12 cellular contexts compared by ENCODE assay signal in the genomic region with DNA sequence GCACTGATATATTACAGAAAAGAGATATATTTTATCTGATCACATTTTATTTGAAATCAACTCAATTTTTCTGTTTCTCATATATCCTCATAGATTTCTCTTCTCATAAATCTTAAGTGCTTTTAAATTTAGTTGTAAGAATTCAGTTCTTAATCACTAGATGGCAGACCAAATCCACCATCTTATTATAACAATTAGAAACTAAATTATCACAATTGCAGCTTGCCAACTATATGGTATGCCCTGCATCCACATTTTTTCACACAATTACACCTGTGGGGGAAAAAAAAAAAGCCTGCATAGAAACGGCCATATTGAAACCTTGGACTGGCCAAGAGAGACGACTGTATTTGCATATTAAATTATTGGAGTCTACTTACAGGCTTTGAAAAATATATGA.
A peak's percentile ranks its signal among the peaks of the same experiment; 100 is the strongest.
DNase-seq lines count a peak whose midpoint lies in the region; ATAC-seq, FAIRE-seq and TF ChIP-seq lines count a peak whose summit lies in the region.
"Had no signal": no experiment of that assay in that cellular context is flagged by ENCODE, and none has a peak within 500 bp of the region (broad histone marks: within the 10 kb centered on the region; RNA-seq: fewer than 3 reads in every experiment).

No MANE protein-coding gene starts in this region.

- FAIRE-seq in RCC 7860 (lab: Jason Lieb, UNC) = peak; percentile 67

- no peaks in the 10 kb centered on the region for H3K9me3 Mint-ChIP-seq in activated CD8-positive, alpha-beta T cell treated with anti-CD3 and anti-CD28 coated beads for 36 hours
- no peaks in the 10 kb centered on the region for H3K9me3 Mint-ChIP-seq in activated CD8-positive, alpha-beta T cell treated with anti-CD3 and anti-CD28 coated beads, Interleukin-2, amount 10 ng/mL, durations not matched to agents 7 days and 5 days (ENCODE audit: insufficient read depth)
- H3K9me3 Mint-ChIP-seq in activated CD8-positive, alpha-beta memory T cell treated with anti-CD3 and anti-CD28 coated beads, Interleukin-2, amount 10 ng/mL, durations not matched to agents 7 days and 5 days (ENCODE audit: low read depth) = no peaks in the 10 kb centered on the region
- H3K9me3 Mint-ChIP-seq: activated naive CD4-positive, alpha-beta T cell treated with anti-CD3 and anti-CD28 coated beads, Interleukin-2, amount 50 U/mL, for 24 hours had no signal

- ATAC-seq in activated CD8-positive, alpha-beta T cell treated with anti-CD3 and anti-CD28 coated beads for 36 hours = no peak
- no peak for ATAC-seq in activated CD8-positive, alpha-beta T cell treated with anti-CD3 and anti-CD28 coated beads, Interleukin-2, amount 10 ng/mL, durations not matched to agents 7 days and 5 days
- ATAC-seq in activated CD8-positive, alpha-beta memory T cell treated with anti-CD3 and anti-CD28 coated beads, Interleukin-2, amount 10 ng/mL, durations not matched to agents 7 days and 5 days = no peak
- ATAC-seq: activated CD4-positive, alpha-beta T cell treated with anti-CD3 and anti-CD28 coated beads for 36 hours had no signal

- no peaks in the 10 kb centered on the region for H3K36me3 Mint-ChIP-seq in activated CD8-positive, alpha-beta T cell treated with anti-CD3 and anti-CD28 coated beads for 36 hours (ENCODE audit: low read depth)
- no peaks in the 10 kb centered on the region for H3K36me3 Mint-ChIP-seq in activated CD8-positive, alpha-beta T cell treated with anti-CD3 and anti-CD28 coated beads, Interleukin-2, amount 10 ng/mL, durations not matched to agents 7 days and 5 days (ENCODE audit: low read depth)
- H3K36me3 Mint-ChIP-seq in activated CD8-positive, alpha-beta memory T cell treated with anti-CD3 and anti-CD28 coated beads, Interleukin-2, amount 10 ng/mL, durations not matched to agents 7 days and 5 days = no peaks in the 10 kb centered on the region
- H3K36me3 Mint-ChIP-seq: activated naive CD4-positive, alpha-beta T cell treated with anti-CD3 and anti-CD28 coated beads, Interleukin-2, amount 50 U/mL, for 24 hours had no signal

- no peaks in the 10 kb centered on the region for H3K27me3 Mint-ChIP-seq in activated CD8-positive, alpha-beta T cell treated with anti-CD3 and anti-CD28 coated beads for 36 hours
- H3K27me3 Mint-ChIP-seq in activated CD8-positive, alpha-beta T cell treated with anti-CD3 and anti-CD28 coated beads, Interleukin-2, amount 10 ng/mL, durations not matched to agents 7 days and 5 days (ENCODE audit: low read depth) = no peaks in the 10 kb centered on the region
- peaks cover 3% of the 10 kb centered on the region for H3K27me3 Mint-ChIP-seq in activated CD8-positive, alpha-beta memory T cell treated with anti-CD3 and anti-CD28 coated beads, Interleukin-2, amount 10 ng/mL, durations not matched to agents 7 days and 5 days
- H3K27me3 Mint-ChIP-seq: activated naive CD4-positive, alpha-beta T cell treated with anti-CD3 and anti-CD28 coated beads, Interleukin-2, amount 50 U/mL, for 24 hours had no signal

- no peaks in the 10 kb centered on the region for H3K36me3 ChIP-seq in ovary

- no peaks in the 10 kb centered on the region for H3K9me3 ChIP-seq in ovary
- H3K9me3 ChIP-seq: MG63 had no signal

- intact Hi-C loops in activated CD8-positive, alpha-beta T cell treated with anti-CD3 and anti-CD28 coated beads for 36 hours (cut with micrococcal nuclease) = loop anchor here (5.0 kb wide), 1 partner anchor 172 kb away; no protein-coding TSS in a partner anchor
- intact Hi-C loops in ovary (cut with DNase I) = loop anchor here in 2 of 4 donors (10.0 kb wide), 2 partner anchors 50 to 170 kb away; no protein-coding TSS in a partner anchor

- no peak overlapping the region for H3K27ac ChIP-seq in ovary

- H3K4me1 ChIP-seq in ovary (ENCODE audit: insufficient read depth) = peaks cover 3% of the 10 kb centered on the region

- CTCF ChIA-PET in activated CD8-positive, alpha-beta T cell treated with anti-CD3 and anti-CD28 coated beads for 36 hours (lab: Charles Lee) = interaction anchor here (0.6 to 4.5 kb wide), 8 partner anchors 21 to 319 kb away, joined by 3 to 33 read pairs (median 4); no protein-coding TSS in a partner anchor
- CTCF ChIA-PET in activated CD8-positive, alpha-beta T cell treated with anti-CD3 and anti-CD28 coated beads, Interleukin-2, amount 10 ng/mL, durations not matched to agents 7 days and 5 days (lab: Charles Lee) = interaction anchor here (1.0 to 1.6 kb wide), 4 partner anchors 28 to 297 kb away, joined by 3 to 12 read pairs (median 4); no protein-coding TSS in a partner anchor
- CTCF ChIA-PET in activated CD8-positive, alpha-beta memory T cell treated with anti-CD3 and anti-CD28 coated beads, Interleukin-2, amount 10 ng/mL, durations not matched to agents 7 days and 5 days (lab: Charles Lee) = no interaction called here

- WGBS in ovary, 3 donors = 15 to 18% (median 17%) methylated on average over 2 of the region's 2 CpGs

- H3K27ac Mint-ChIP-seq in activated CD8-positive, alpha-beta T cell treated with anti-CD3 and anti-CD28 coated beads for 36 hours = no peak overlapping the region
- H3K27ac Mint-ChIP-seq in activated CD8-positive, alpha-beta T cell treated with anti-CD3 and anti-CD28 coated beads, Interleukin-2, amount 10 ng/mL, durations not matched to agents 7 days and 5 days = no peak overlapping the region
- H3K27ac Mint-ChIP-seq in activated CD8-positive, alpha-beta memory T cell treated with anti-CD3 and anti-CD28 coated beads, Interleukin-2, amount 10 ng/mL, durations not matched to agents 7 days and 5 days = no peak overlapping the region
- H3K27ac Mint-ChIP-seq: activated CD4-positive, alpha-beta T cell treated with anti-CD3 and anti-CD28 coated beads for 36 hours; activated naive CD4-positive, alpha-beta T cell treated with anti-CD3 and anti-CD28 coated beads, Interleukin-2, amount 50 U/mL, for 24 hours had no signal

- no peak for TF ChIP-seq EP300 in ovary (IDR thresholded peaks at IDR 0.05)

- TF ChIP-seq POLR2A in ovary (IDR thresholded peaks at IDR 0.05) = no peak

- POLR2A ChIA-PET in activated CD8-positive, alpha-beta T cell treated with anti-CD3 and anti-CD28 coated beads for 36 hours (lab: Charles Lee) = no interaction called here
- POLR2A ChIA-PET in activated CD8-positive, alpha-beta T cell treated with anti-CD3 and anti-CD28 coated beads, Interleukin-2, amount 10 ng/mL, durations not matched to agents 7 days and 5 days (lab: Charles Lee) = no interaction called here

- no peaks in the 10 kb centered on the region for H3K27me3 ChIP-seq in ovary
- H3K27me3 ChIP-seq: MG63 had no signal

- no peak overlapping the region for H3K4me3 Mint-ChIP-seq in activated CD8-positive, alpha-beta T cell treated with anti-CD3 and anti-CD28 coated beads for 36 hours
- no peak overlapping the region for H3K4me3 Mint-ChIP-seq in activated CD8-positive, alpha-beta T cell treated with anti-CD3 and anti-CD28 coated beads, Interleukin-2, amount 10 ng/mL, durations not matched to agents 7 days and 5 days
- H3K4me3 Mint-ChIP-seq in activated CD8-positive, alpha-beta memory T cell treated with anti-CD3 and anti-CD28 coated beads, Interleukin-2, amount 10 ng/mL, durations not matched to agents 7 days and 5 days = no peak overlapping the region
- H3K4me3 Mint-ChIP-seq: activated CD4-positive, alpha-beta T cell treated with anti-CD3 and anti-CD28 coated beads for 36 hours; activated naive CD4-positive, alpha-beta T cell treated with anti-CD3 and anti-CD28 coated beads, Interleukin-2, amount 50 U/mL, for 24 hours had no signal

- peak; percentile 20 for TF ChIP-seq CTCF in activated CD8-positive, alpha-beta T cell treated with anti-CD3 and anti-CD28 coated beads for 36 hours (IDR thresholded peaks at IDR 0.05)
- TF ChIP-seq CTCF in ovary (IDR thresholded peaks at IDR 0.05) = peak in 1 of 3 donors; percentile 39

- H3K4me3 ChIP-seq in ovary = no peak overlapping the region
- H3K4me3 ChIP-seq: MG63 had no signal

- peaks cover 19% of the 10 kb centered on the region for H3K4me1 Mint-ChIP-seq in activated CD8-positive, alpha-beta T cell treated with anti-CD3 and anti-CD28 coated beads for 36 hours (ENCODE audit: low read depth)
- H3K4me1 Mint-ChIP-seq in activated CD8-positive, alpha-beta T cell treated with anti-CD3 and anti-CD28 coated beads, Interleukin-2, amount 10 ng/mL, durations not matched to agents 7 days and 5 days (ENCODE audit: low read depth) = no peaks in the 10 kb centered on the region
- H3K4me1 Mint-ChIP-seq in activated CD8-positive, alpha-beta memory T cell treated with anti-CD3 and anti-CD28 coated beads, Interleukin-2, amount 10 ng/mL, durations not matched to agents 7 days and 5 days = no peaks in the 10 kb centered on the region

- no peak for DNase-seq in activated CD8-positive, alpha-beta T cell treated with anti-CD3 and anti-CD28 coated beads for 36 hours
- no peak for DNase-seq in activated CD8-positive, alpha-beta T cell treated with anti-CD3 and anti-CD28 coated beads, Interleukin-2, amount 10 ng/mL, durations not matched to agents 7 days and 5 days
- no peak for DNase-seq in RCC 7860 (ENCODE audit: low spot score)
- peak; percentile 18 for DNase-seq in fibroblast of gingiva (ENCODE audit: low read depth)
- peak; percentile 16 for DNase-seq in stromal cell of bone marrow (ENCODE audit: low read depth)
- DNase-seq in activated CD8-positive, alpha-beta memory T cell treated with anti-CD3 and anti-CD28 coated beads, Interleukin-2, amount 10 ng/mL, durations not matched to agents 7 days and 5 days = no peak
- DNase-seq in ovary = no peak
- no peak for DNase-seq in activated naive CD4-positive, alpha-beta T cell treated with Interleukin-2 at 50 U/mL for 16 hours
- DNase-seq: activated CD4-positive, alpha-beta T cell treated with anti-CD3 and anti-CD28 coated beads for 36 hours; MG63; stimulated activated naive CD4-positive, alpha-beta T cell treated with Interleukin-2 at 50 U/mL for 16 hours had no signal

Comparison
In these comparisons a context has a peak if more than half of its experiments do, and no peak if none do; other contexts are left out.
1. DNase-seq: peak in fibroblast of gingiva (single experiment) and stromal cell of bone marrow (single experiment); none in activated CD8-positive, alpha-beta T cell treated with anti-CD3 and anti-CD28 coated beads for 36 hours (single experiment), activated CD8-positive, alpha-beta T cell treated with anti-CD3 and anti-CD28 coated beads, Interleukin-2, amount 10 ng/mL, durations not matched to agents 7 days and 5 days (single experiment), RCC 7860 (single experiment), activated CD8-positive, alpha-beta memory T cell treated with anti-CD3 and anti-CD28 coated beads, Interleukin-2, amount 10 ng/mL, durations not matched to agents 7 days and 5 days (single experiment), ovary (0 of 5) and activated naive CD4-positive, alpha-beta T cell treated with Interleukin-2 at 50 U/mL for 16 hours (single experiment).